ENCODE assay signal across 1 cellular context in the genomic region with DNA sequence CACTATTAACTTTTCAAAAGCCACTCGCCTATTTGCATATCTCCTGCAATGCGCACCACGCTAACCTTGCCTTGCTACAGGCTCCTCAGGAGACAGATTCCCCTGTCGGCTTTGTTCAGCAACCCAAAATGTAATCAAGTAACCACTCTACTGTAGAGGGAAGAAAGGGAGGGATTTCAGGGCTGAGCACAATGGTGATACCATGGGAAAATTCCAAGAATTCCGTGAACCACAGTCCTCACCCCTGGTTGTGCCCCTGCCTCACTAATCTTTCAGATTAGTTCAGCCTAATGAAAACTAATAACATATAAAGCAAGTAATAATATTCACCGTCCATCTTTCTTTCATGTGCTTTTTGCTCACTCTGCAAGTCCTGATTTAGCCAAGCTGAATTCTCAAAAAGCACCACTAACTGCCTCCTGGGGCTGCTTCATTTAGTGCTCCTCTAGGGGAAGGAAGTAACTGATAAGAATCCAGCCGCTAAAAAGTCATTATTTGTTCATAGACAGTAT.
TF ChIP-seq lines count a peak whose summit lies in the region.

No MANE protein-coding gene starts in this region.

TF ChIP-seq in IMR-90, 13 proteins besides CTCF, POLR2A, EP300 and RAD21 (continued from another document):
- TF ChIP-seq ELK1 (IDR thresholded peaks at IDR 0.05; ENCODE audit: borderline replicate concordance, low read depth, low read length) (no peak), USF2 (IDR thresholded peaks at IDR 0.05; ENCODE audit: low read depth, low read length) (no peak), CHD1 (IDR thresholded peaks at IDR 0.05; ENCODE audit: low read depth, low read length) (no peak), SMC3 (IDR thresholded peaks at IDR 0.05; ENCODE audit: low read depth, low read length) (no peak)
